ENCODE assay signal across 7 cellular contexts in genomic region chr5:134115806-134116175, GRCh38. TPM values are rescaled to one million over a fixed set of nuclear protein-coding genes. Genes with fewer than 3 reads are reported as not detected.
A peak's percentile ranks its signal among the peaks of the same experiment; 100 is the strongest.
DNase-seq lines count a peak whose midpoint lies in the region; ATAC-seq and TF ChIP-seq lines count a peak whose summit lies in the region.

No MANE protein-coding gene starts in this region.

- no peak for TF ChIP-seq CTCF in PC-9 (conservative IDR thresholded peaks at IDR 0.05)
- no peak for TF ChIP-seq CTCF in endodermal cell (conservative IDR thresholded peaks at IDR 0.05)

- H3K27ac Mint-ChIP-seq in endodermal cell = no peak overlapping the region

- no peak overlapping the region for H3K27ac ChIP-seq in GM23248
- H3K27ac ChIP-seq in PC-9 = no peak overlapping the region
- no peak overlapping the region for H3K27ac ChIP-seq in endodermal cell (ENCODE audit: low read depth, low read length)
- peak overlapping the region in 13 of 21 experiments; percentile 12 to 80 (median 71) for H3K27ac ChIP-seq in skin epidermis

- H3K9me3 Mint-ChIP-seq in endodermal cell = no peaks in the 10 kb centered on the region

- H3K9me2 ChIP-seq in GM23248 (ENCODE audit: insufficient read depth) (no peaks in the 10 kb centered on the region), PC-9 (ENCODE audit: insufficient read depth) (no peaks in the 10 kb centered on the region)

- POLR2A ChIA-PET in PC-9 (lab: Charles Lee; ENCODE audit: unreplicated experiment) = interaction anchor here (0.5 kb wide), 1 partner anchor 38 kb away, joined by 4 read pairs; no protein-coding TSS in a partner anchor

- H3K9ac ChIP-seq in GM23248 (peak overlapping the region; percentile 58; the same call in 1 of the 2 replicates), endodermal cell (ENCODE audit: extremely low read depth, low read length, poor library complexity, severe bottlenecking) (peak overlapping the region; percentile 66)

- H3K27me3 ChIP-seq in GM23248 (replicated peaks; ENCODE audit: insufficient read depth) = no peaks in the 10 kb centered on the region
- H3K27me3 ChIP-seq in PC-9 (ENCODE audit: insufficient read depth, low read depth) = no peaks in the 10 kb centered on the region
- no peaks in the 10 kb centered on the region for H3K27me3 ChIP-seq in endodermal cell (ENCODE audit: control insufficient read depth, insufficient read depth, low read length, poor library complexity, severe bottlenecking)

- H3K36me3 Mint-ChIP-seq in endodermal cell (ENCODE audit: low read depth) = peaks cover 21% of the 10 kb centered on the region

- H3K4me1 Mint-ChIP-seq in endodermal cell = peaks cover 10% of the 10 kb centered on the region

- H3F3A ChIP-seq in GM23248 (ENCODE audit: insufficient read depth) = no peaks in the 10 kb centered on the region
- H3F3A ChIP-seq in PC-9 (ENCODE audit: insufficient read depth, low read depth) = peaks cover 15% of the 10 kb centered on the region; the same call in 1 of the 2 replicates

- ATAC-seq in HG02763 (IDR thresholded peaks at IDR 0.05; ENCODE audit: unreplicated experiment) = no peak

- 84 to 86% methylated on average over 13 of the region's 13 CpGs for WGBS in GM23248 (ENCODE audit: low coverage in 1 of 2, low lambda C conversion rate in 2 of 2, missing lambda C conversion rate in 2 of 2), 2 experiments
- 71 to 85% methylated on average over 8 to 13 of the region's 13 CpGs for WGBS in endodermal cell (ENCODE audit: insufficient coverage in 1 of 2, insufficient read length in 1 of 2), 2 experiments

- DNase-seq in GM23248 (no peak), PC-9 (no peak), endodermal cell (no peak), NCI-H446 treated with DMSO at 0.1 percent for 48 hours (lab: John Stamatoyannopoulos, UW) (no peak), OCI-M1 (lab: John Stamatoyannopoulos, UW) (no peak)

- peaks cover 26% of the 10 kb centered on the region for H3K27me3 Mint-ChIP-seq in endodermal cell (ENCODE audit: insufficient read depth)

- H3K4me1 ChIP-seq in GM23248 (ENCODE audit: insufficient read depth) = peaks cover 19% of the 10 kb centered on the region; the same call in 1 of the 2 replicates
- H3K4me1 ChIP-seq in PC-9 (replicated peaks; ENCODE audit: insufficient read depth) = 0 out of 2 replicates have a peak, but pooled peaks cover 6% of the 10 kb centered on the region
- H3K4me1 ChIP-seq in endodermal cell (ENCODE audit: control insufficient read depth, insufficient read depth, low read length) = peaks cover 3% of the 10 kb centered on the region

- in situ Hi-C loops in GM23248 (cut with MboI) = no loop called here

- H3K4me3 ChIP-seq in GM23248 = no peak overlapping the region
- H3K4me3 ChIP-seq in PC-9 = peak overlapping the region; percentile 90; the same call in 1 of the 2 replicates
- H3K4me3 ChIP-seq in endodermal cell (ENCODE audit: low read length) = peak overlapping the region; percentile 76
- H3K4me3 ChIP-seq in skin epidermis = peak overlapping the region; percentile 7 to 52 (median 41)

- no peaks in the 10 kb centered on the region for H3K79me2 ChIP-seq in GM23248 (ENCODE audit: insufficient read depth)
- H3K79me2 ChIP-seq in PC-9 (ENCODE audit: low read depth) = no peaks in the 10 kb centered on the region

- H3K36me3 ChIP-seq in GM23248 (ENCODE audit: low read depth) (no peaks in the 10 kb centered on the region), PC-9 (ENCODE audit: low read depth) (no peaks in the 10 kb centered on the region), endodermal cell (ENCODE audit: control insufficient read depth, insufficient read depth, low read length) (peaks cover 29% of the 10 kb centered on the region)

- H2AFZ ChIP-seq in GM23248 (no peak overlapping the region), PC-9 (no peak overlapping the region)

- H3K4me2 ChIP-seq in GM23248 (ENCODE audit: unreplicated experiment) (no peak overlapping the region), PC-9 (peak overlapping the region; percentile 67)

- no peaks in the 10 kb centered on the region for H3K9me3 ChIP-seq in GM23248 (ENCODE audit: low read depth)
- H3K9me3 ChIP-seq in PC-9 (ENCODE audit: insufficient read depth, low read depth) = no peaks in the 10 kb centered on the region
- H3K9me3 ChIP-seq in endodermal cell (ENCODE audit: control insufficient read depth, low read length) = no peaks in the 10 kb centered on the region

- CTCF ChIA-PET in PC-9 (lab: Charles Lee) = no interaction called here

- no TSS peak for BruUV-seq in PC-9 (replicated peaks; lab: Mats Ljungman, UMichigan)

- H4K20me1 ChIP-seq in GM23248 (ENCODE audit: insufficient read depth) (no peaks in the 10 kb centered on the region), PC-9 (ENCODE audit: insufficient read depth) (no peaks in the 10 kb centered on the region)

- peak overlapping the region; percentile 66 for H3K4me3 Mint-ChIP-seq in endodermal cell

- intact Hi-C loops in PC-9 (cut with micrococcal nuclease; ENCODE audit: unreplicated experiment) = no loop called here

RNA-seq across cellular contexts. Expression of gene TCF7, which starts 1.3 kb away (rescaled TPM):
- total RNA-seq in GM23248 (2014; rRNA removed; shearing (Covaris generic)) = 1.4 and 2.5 TPM in 2 replicates
- 2.4 and 2.7 TPM in 2 replicates for polyA plus RNA-seq in GM23248 (2016; fragmentation: Nextera tagmentation; extraction: Ambion mirVana)
- total RNA-seq in PC-9 (2021) (8.9 and 13.0 TPM in 2 replicates), endodermal cell (10 to 100 TPM; 14.9 to 19.4 TPM)
- 9.0 TPM for polyA plus RNA-seq in endodermal cell (2013, experiment 1 of 2)
- 8.9 TPM for polyA plus RNA-seq in endodermal cell (2013, experiment 2 of 2)

Comparison
In these comparisons a context has a peak if more than half of its experiments do, and no peak if none do; other contexts are left out.
1. H3K27ac ChIP-seq: peak in skin epidermis (13 of 21); none in GM23248 (single experiment), PC-9 (single experiment) and endodermal cell (single experiment).